In the genomic region with DNA sequence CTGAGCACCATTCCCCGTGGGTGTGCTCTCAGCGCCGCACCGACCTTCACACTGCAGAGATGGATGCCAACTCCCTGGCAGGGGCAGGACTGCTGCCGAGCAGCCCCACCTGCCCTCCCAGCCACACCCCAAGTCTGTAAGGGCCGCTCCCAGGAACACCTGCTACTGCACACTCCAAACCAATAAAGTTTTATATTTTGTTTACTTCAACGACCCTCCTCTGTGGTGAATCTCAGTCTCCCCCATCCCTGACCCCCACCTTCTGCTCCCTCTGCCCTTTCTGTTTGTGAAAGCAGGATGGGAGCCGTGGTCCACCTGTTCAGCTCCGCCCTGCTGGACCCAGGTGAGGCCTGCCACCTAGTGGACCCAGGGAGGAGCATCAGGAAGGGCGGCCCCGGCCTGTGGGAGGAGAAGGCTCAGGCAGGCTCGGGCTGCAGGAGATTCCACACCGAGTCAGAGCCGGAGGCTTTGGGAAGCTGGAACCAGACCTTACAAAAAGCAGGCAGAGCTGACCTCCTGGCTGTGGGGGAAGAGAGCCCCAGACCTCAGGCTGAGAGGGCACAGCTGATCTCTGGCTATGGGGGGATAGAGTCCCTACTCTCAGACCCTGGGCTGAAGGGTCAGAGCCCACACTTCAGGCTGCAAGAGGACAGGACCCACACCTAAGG, we compare ENCODE assay signal across 8 cellular contexts. TPM values are rescaled to one million over a fixed set of nuclear protein-coding genes. Genes with fewer than 3 reads are reported as not detected.
DNase-seq lines count a peak whose midpoint lies in the region; ATAC-seq, FAIRE-seq and TF ChIP-seq lines count a peak whose summit lies in the region.

No MANE protein-coding gene starts in this region.

- TF ChIP-seq EP300 in HepG2 (IDR thresholded peaks at IDR 0.05; ENCODE audit: low read depth in 2 of 2, low read length in 2 of 2) = no peak
- peak; percentile 45; the same call in 1 of the 2 replicates for TF ChIP-seq EP300 in HepG2 (CRISPR knock-in tag; IDR thresholded peaks at IDR 0.05; ENCODE audit: borderline replicate concordance)

- H3K36me3 ChIP-seq in HepG2 (replicated peaks in 1 of 2; ENCODE audit: control insufficient read depth in 1 of 2, insufficient read depth in 2 of 2, low read length in 2 of 2) = no peaks in the 10 kb centered on the region

- DNase-seq in Caki2 (ENCODE audit: low read depth) (peak; percentile 61), HFF-Myc (ENCODE audit: extremely low read depth, low read depth) (peak; percentile 15), NCI-H2196 treated with DMSO at 0.1 percent for 48 hours (lab: John Stamatoyannopoulos, UW; ENCODE audit: unreplicated experiment) (peak; percentile 78), cerebellar nuclear complex (lab: John Stamatoyannopoulos, UW) (peak; percentile 25 to 84), HepG2 (ENCODE audit: low spot score) (peak; percentile 76)
- peak; percentile 68 for DNase-seq in activated CD4-positive, CD25-positive, alpha-beta regulatory T cell treated with anti-CD3 and anti-CD28 coated beads, Interleukin-2, amount 50 U/mL, for 72 hours
- peak; percentile 60 to 63 for DNase-seq in stimulated activated CD4-positive, alpha-beta T cell treated with anti-CD3 and anti-CD28 coated beads, Interleukin-4, amount 100 ng/mL, for 4 hours

- no peak for TF ChIP-seq POLR2A in HepG2 (IDR thresholded peaks at IDR 0.05; ENCODE audit: insufficient read depth in 1 of 2, low read depth in 2 of 2, low read length in 2 of 2)

- TF ChIP-seq RAD21 in HepG2 (CRISPR knock-in tag; IDR thresholded peaks at IDR 0.05) = peak; percentile 86

- H3K4me3 ChIP-seq in HFF-Myc (replicated peaks; ENCODE audit: low read depth, low read length) = no peak overlapping the region
- peak overlapping the region; percentile 4 to 67 (median 39); a peak in 4 of 6 replicates for H3K4me3 ChIP-seq in HepG2 (replicated peaks in 1 of 3; ENCODE audit: insufficient read depth in 1 of 3, low read depth in 2 of 3, low read length in 3 of 3)

- no peaks in the 10 kb centered on the region for H3K27me3 ChIP-seq in HepG2 (ENCODE audit: control insufficient read depth in 1 of 2, insufficient read depth in 2 of 2, low read length in 2 of 2)

- TF ChIP-seq CTCF in HFF-Myc (IDR thresholded peaks at IDR 0.05; ENCODE audit: low read depth, low read length, missing control alignments) = peak; percentile 84
- TF ChIP-seq CTCF in HepG2 (CRISPR knock-in tag; IDR thresholded peaks at IDR 0.05) = peak; percentile 99

- H2AFZ ChIP-seq in HepG2 (ENCODE audit: low read length) = peak overlapping the region; percentile 80

- no peaks in the 10 kb centered on the region for H4K20me1 ChIP-seq in HepG2 (ENCODE audit: insufficient read depth, low read length)

- CTCF ChIA-PET in HepG2 (lab: Yijun Ruan, JAX; ENCODE audit: low intra/inter-chr PET ratio, low total read pairs) = interaction anchor here (1.5 kb wide), 1 partner anchor 146 kb away, joined by 9 read pairs; no protein-coding TSS in a partner anchor

- H3K27ac ChIP-seq in HepG2 (ENCODE audit: extremely low read length, insufficient read depth, low read length) = no peak overlapping the region

- peak overlapping the region; percentile 20; the same call in 1 of the 2 replicates for H3K9ac ChIP-seq in HepG2 (ENCODE audit: insufficient read depth, low read depth, low read length)

- WGBS in HepG2 (ENCODE audit: low lambda C conversion rate) = 13% methylated on average over 10 of the region's 14 CpGs

- peak; percentile 77 for ATAC-seq in HepG2
- ATAC-seq in GM19023 (IDR thresholded peaks at IDR 0.05; ENCODE audit: unreplicated experiment) = no peak

- H3K79me2 ChIP-seq in HepG2 (ENCODE audit: insufficient read depth, low read length) = no peaks in the 10 kb centered on the region

- POLR2A ChIA-PET in HepG2 (lab: Yijun Ruan, JAX) = interaction anchor here (1.0 to 1.3 kb wide), 2 partner anchors 138 to 145 kb away, joined by 5 to 6 read pairs; no protein-coding TSS in a partner anchor

- no peaks in the 10 kb centered on the region for H3K9me3 ChIP-seq in HepG2 (ENCODE audit: low read length)

- H3K4me1 ChIP-seq in HepG2 (ENCODE audit: insufficient read depth, low read length) = peaks cover 79% of the 10 kb centered on the region

- H3K4me2 ChIP-seq in HepG2 (ENCODE audit: low read depth, low read length) = peak overlapping the region; percentile 85

- in situ Hi-C loops in Caki2 (cut with HindIII; ENCODE audit: low pct_unique_long_range_greater_than_20kb, low sequenced_read_pairs) (no loop called here), HepG2 (cut with HindIII; ENCODE audit: extremely low pct_ligation_motif_present, low pct_unique_long_range_greater_than_20kb) (loop anchor here (5.0 kb wide), 1 partner anchor 144 kb away; no protein-coding TSS in a partner anchor)

- peak; percentile 81 for FAIRE-seq in HepG2 (lab: Jason Lieb, UNC)

- no TSS peak for BruUV-seq in HepG2 (replicated peaks; lab: Mats Ljungman, UMichigan)

- intact Hi-C loops in HepG2 (cut with micrococcal nuclease; ENCODE audit: unreplicated experiment) = loop anchor here (10.0 kb wide), 1 partner anchor 57 kb away; the partner anchor contains the start of gene PLEKHM2

RNA-seq across cellular contexts. Expression of gene TMEM82, which starts 1.0 kb away (rescaled TPM):
- total RNA-seq in Caki2 (2014; rRNA removed; shearing (Covaris generic); ENCODE audit: low replicate concordance) = not detected in 2 replicates
- total RNA-seq in HepG2 (2016; rRNA removed; fragmentation: Illumina TruSeq; extraction: Trizol) = 0.29 and 0.97 TPM in 2 replicates
- total RNA-seq in HepG2 (2016; cell fraction: cytosol; rRNA removed; fragmentation: Illumina TruSeq; extraction: Trizol; ENCODE audit: low read depth) = 0.71 and 0.79 TPM in 2 replicates
- 0.43 and 0.58 TPM in 2 replicates for total RNA-seq in HepG2 (2016; cell fraction: insoluble cytoplasmic fraction; rRNA removed; fragmentation: Illumina TruSeq; extraction: Trizol)
- total RNA-seq in HepG2 (2016; cell fraction: membrane; rRNA removed; fragmentation: Illumina TruSeq; extraction: Trizol) = 0.43 and 0.45 TPM in 2 replicates
- 0.41 and 0.75 TPM in 2 replicates for total RNA-seq in HepG2 (2016; cell fraction: nucleus; rRNA removed; fragmentation: Illumina TruSeq; extraction: Trizol)
- polyA plus RNA-seq in HepG2 (2011; rRNA removed) = 0.24 and 0.40 TPM in 2 replicates
- polyA plus RNA-seq in HepG2 (2011; cell fraction: cytosol; rRNA removed) = 0.28 and 0.51 TPM in 2 replicates
- polyA plus RNA-seq in HepG2 (2011; cell fraction: nucleus; rRNA removed) = 0.58 and 0.85 TPM in 2 replicates
- 0.32 and 0.44 TPM in 2 replicates for polyA plus RNA-seq in HepG2 (2012)
- polyA plus RNA-seq in HepG2 (2016; cell fraction: cytosol; fragmentation: Illumina TruSeq; extraction: Trizol; ENCODE audit: low read depth) = 0.60 and 0.79 TPM in 2 replicates
- 0.37 and 0.50 TPM in 2 replicates for polyA plus RNA-seq in HepG2 (2016; cell fraction: insoluble cytoplasmic fraction; fragmentation: Illumina TruSeq; extraction: Trizol; ENCODE audit: low read depth)
- 0.64 and 0.87 TPM in 2 replicates for polyA plus RNA-seq in HepG2 (2016; cell fraction: membrane; fragmentation: Illumina TruSeq; extraction: Trizol; ENCODE audit: low read depth)
- 1.1 and 1.5 TPM in 2 replicates for polyA plus RNA-seq in HepG2 (2016; cell fraction: nucleus; fragmentation: Illumina TruSeq; extraction: Trizol; ENCODE audit: insufficient read depth, low read depth)
- 0.92 TPM in 1 of 2 replicates, not detected in the other for polyA minus RNA-seq in HepG2 (2011; rRNA and poly(A)+ RNA removed; ENCODE audit: low replicate concordance)
- 0.44 and 0.59 TPM in 2 replicates for polyA minus RNA-seq in HepG2 (2011; cell fraction: cytosol; rRNA and poly(A)+ RNA removed)
- polyA minus RNA-seq in HepG2 (2011; cell fraction: nucleus; rRNA and poly(A)+ RNA removed) = 0.62 TPM in 1 of 2 replicates, not detected in the other

RNA-seq across cellular contexts. Expression of gene SLC25A34, which starts 5.3 kb away (rescaled TPM):
- total RNA-seq in Caki2 (2014; rRNA removed; shearing (Covaris generic); ENCODE audit: low replicate concordance) = 0.07 and 1.0 TPM in 2 replicates
- 0.13 TPM in 1 of 2 replicates, not detected in the other for total RNA-seq in HepG2 (2016; rRNA removed; fragmentation: Illumina TruSeq; extraction: Trizol)
- total RNA-seq in HepG2 (2016; cell fraction: cytosol; rRNA removed; fragmentation: Illumina TruSeq; extraction: Trizol; ENCODE audit: low read depth) = not detected in 2 replicates
- total RNA-seq in HepG2 (2016; cell fraction: insoluble cytoplasmic fraction; rRNA removed; fragmentation: Illumina TruSeq; extraction: Trizol) = 0.13 and 0.15 TPM in 2 replicates
- 0.09 TPM in 1 of 2 replicates, not detected in the other for total RNA-seq in HepG2 (2016; cell fraction: membrane; rRNA removed; fragmentation: Illumina TruSeq; extraction: Trizol)
- 0.41 TPM in 1 of 2 replicates, not detected in the other for total RNA-seq in HepG2 (2016; cell fraction: nucleus; rRNA removed; fragmentation: Illumina TruSeq; extraction: Trizol)
- polyA plus RNA-seq in HepG2 (2011; rRNA removed) = 0.18 TPM in 2 replicates
- 0.12 and 0.16 TPM in 2 replicates for polyA plus RNA-seq in HepG2 (2011; cell fraction: cytosol; rRNA removed)
- polyA plus RNA-seq in HepG2 (2011; cell fraction: nucleus; rRNA removed) = 0.33 and 0.35 TPM in 2 replicates
- 0.07 TPM in 1 of 2 replicates, not detected in the other for polyA plus RNA-seq in HepG2 (2012)
- not detected in 2 replicates for polyA plus RNA-seq in HepG2 (2016; cell fraction: cytosol; fragmentation: Illumina TruSeq; extraction: Trizol; ENCODE audit: low read depth)
- polyA plus RNA-seq in HepG2 (2016; cell fraction: insoluble cytoplasmic fraction; fragmentation: Illumina TruSeq; extraction: Trizol; ENCODE audit: low read depth) = 0.10 TPM in 1 of 2 replicates, not detected in the other
- polyA plus RNA-seq in HepG2 (2016; cell fraction: membrane; fragmentation: Illumina TruSeq; extraction: Trizol; ENCODE audit: low read depth) = 0.08 TPM in 1 of 2 replicates, not detected in the other
- polyA plus RNA-seq in HepG2 (2016; cell fraction: nucleus; fragmentation: Illumina TruSeq; extraction: Trizol; ENCODE audit: insufficient read depth, low read depth) = 0.15 and 0.21 TPM in 2 replicates
- 0.04 and 0.42 TPM in 2 replicates for polyA minus RNA-seq in HepG2 (2011; rRNA and poly(A)+ RNA removed; ENCODE audit: low replicate concordance)
- polyA minus RNA-seq in HepG2 (2011; cell fraction: cytosol; rRNA and poly(A)+ RNA removed) = not detected in 2 replicates
- 0.12 TPM in 1 of 2 replicates, not detected in the other for polyA minus RNA-seq in HepG2 (2011; cell fraction: nucleus; rRNA and poly(A)+ RNA removed)

RNA-seq across cellular contexts. Expression of gene FBLIM1, which starts 17.3 kb away (rescaled TPM):
- total RNA-seq in Caki2 (2014; rRNA removed; shearing (Covaris generic); ENCODE audit: low replicate concordance) = 7.0 and 9.3 TPM in 2 replicates
- 9.2 and 10.6 TPM in 2 replicates for total RNA-seq in HepG2 (2016; rRNA removed; fragmentation: Illumina TruSeq; extraction: Trizol)
- total RNA-seq in HepG2 (2016; cell fraction: cytosol; rRNA removed; fragmentation: Illumina TruSeq; extraction: Trizol; ENCODE audit: low read depth) = 2.3 and 2.6 TPM in 2 replicates
- 9.3 and 10.5 TPM in 2 replicates for total RNA-seq in HepG2 (2016; cell fraction: insoluble cytoplasmic fraction; rRNA removed; fragmentation: Illumina TruSeq; extraction: Trizol)
- total RNA-seq in HepG2 (2016; cell fraction: membrane; rRNA removed; fragmentation: Illumina TruSeq; extraction: Trizol) = 7.4 and 8.7 TPM in 2 replicates
- 4.4 and 5.9 TPM in 2 replicates for total RNA-seq in HepG2 (2016; cell fraction: nucleus; rRNA removed; fragmentation: Illumina TruSeq; extraction: Trizol)
- polyA plus RNA-seq in HepG2 (2011; rRNA removed) = 23.0 and 24.6 TPM in 2 replicates
- polyA plus RNA-seq in HepG2 (2011; cell fraction: cytosol; rRNA removed) = 15.7 and 22.9 TPM in 2 replicates
- 22.7 and 27.5 TPM in 2 replicates for polyA plus RNA-seq in HepG2 (2011; cell fraction: nucleus; rRNA removed)
- polyA plus RNA-seq in HepG2 (2012) = 2.8 and 7.8 TPM in 2 replicates
- 2.9 and 3.0 TPM in 2 replicates for polyA plus RNA-seq in HepG2 (2016; cell fraction: cytosol; fragmentation: Illumina TruSeq; extraction: Trizol; ENCODE audit: low read depth)
- 10.8 and 11.3 TPM in 2 replicates for polyA plus RNA-seq in HepG2 (2016; cell fraction: insoluble cytoplasmic fraction; fragmentation: Illumina TruSeq; extraction: Trizol; ENCODE audit: low read depth)
- 6.2 and 6.7 TPM in 2 replicates for polyA plus RNA-seq in HepG2 (2016; cell fraction: membrane; fragmentation: Illumina TruSeq; extraction: Trizol; ENCODE audit: low read depth)
- 17.7 and 20.4 TPM in 2 replicates for polyA plus RNA-seq in HepG2 (2016; cell fraction: nucleus; fragmentation: Illumina TruSeq; extraction: Trizol; ENCODE audit: insufficient read depth, low read depth)
- polyA minus RNA-seq in HepG2 (2011; rRNA and poly(A)+ RNA removed; ENCODE audit: low replicate concordance) = 2.2 and 24.8 TPM in 2 replicates
- 12.1 and 12.4 TPM in 2 replicates for polyA minus RNA-seq in HepG2 (2011; cell fraction: cytosol; rRNA and poly(A)+ RNA removed)
- polyA minus RNA-seq in HepG2 (2011; cell fraction: nucleus; rRNA and poly(A)+ RNA removed) = 8.8 and 10.0 TPM in 2 replicates

RNA-seq across cellular contexts. Expression of gene PLEKHM2, which starts 57.2 kb away (rescaled TPM):
- total RNA-seq in Caki2 (2014; rRNA removed; shearing (Covaris generic); ENCODE audit: low replicate concordance) = 39.8 and 53.5 TPM in 2 replicates
- total RNA-seq in HepG2 (2016; rRNA removed; fragmentation: Illumina TruSeq; extraction: Trizol) = 16.0 and 16.5 TPM in 2 replicates
- 8.1 TPM in 2 replicates for total RNA-seq in HepG2 (2016; cell fraction: cytosol; rRNA removed; fragmentation: Illumina TruSeq; extraction: Trizol; ENCODE audit: low read depth)
- 13.6 and 18.8 TPM in 2 replicates for total RNA-seq in HepG2 (2016; cell fraction: insoluble cytoplasmic fraction; rRNA removed; fragmentation: Illumina TruSeq; extraction: Trizol)
- 24.3 and 24.5 TPM in 2 replicates for total RNA-seq in HepG2 (2016; cell fraction: membrane; rRNA removed; fragmentation: Illumina TruSeq; extraction: Trizol)
- 11.3 and 15.4 TPM in 2 replicates for total RNA-seq in HepG2 (2016; cell fraction: nucleus; rRNA removed; fragmentation: Illumina TruSeq; extraction: Trizol)
- 27.3 and 34.0 TPM in 2 replicates for polyA plus RNA-seq in HepG2 (2011; rRNA removed)
- 18.9 and 29.3 TPM in 2 replicates for polyA plus RNA-seq in HepG2 (2011; cell fraction: cytosol; rRNA removed)
- 58.0 and 66.7 TPM in 2 replicates for polyA plus RNA-seq in HepG2 (2011; cell fraction: nucleus; rRNA removed)
- polyA plus RNA-seq in HepG2 (2012) = 15.7 and 19.3 TPM in 2 replicates
- 8.8 and 9.4 TPM in 2 replicates for polyA plus RNA-seq in HepG2 (2016; cell fraction: cytosol; fragmentation: Illumina TruSeq; extraction: Trizol; ENCODE audit: low read depth)
- polyA plus RNA-seq in HepG2 (2016; cell fraction: insoluble cytoplasmic fraction; fragmentation: Illumina TruSeq; extraction: Trizol; ENCODE audit: low read depth) = 16.1 and 23.7 TPM in 2 replicates
- polyA plus RNA-seq in HepG2 (2016; cell fraction: membrane; fragmentation: Illumina TruSeq; extraction: Trizol; ENCODE audit: low read depth) = 20.7 and 24.2 TPM in 2 replicates
- polyA plus RNA-seq in HepG2 (2016; cell fraction: nucleus; fragmentation: Illumina TruSeq; extraction: Trizol; ENCODE audit: insufficient read depth, low read depth) = 32.6 and 36.7 TPM in 2 replicates
- polyA minus RNA-seq in HepG2 (2011; rRNA and poly(A)+ RNA removed; ENCODE audit: low replicate concordance) = 51.5 and 64.7 TPM in 2 replicates
- 18.3 and 18.9 TPM in 2 replicates for polyA minus RNA-seq in HepG2 (2011; cell fraction: cytosol; rRNA and poly(A)+ RNA removed)
- polyA minus RNA-seq in HepG2 (2011; cell fraction: nucleus; rRNA and poly(A)+ RNA removed) = 8.8 and 9.9 TPM in 2 replicates

Comparison
In these comparisons a context has a peak if more than half of its experiments do, and no peak if none do; other contexts are left out.
1. DNase-seq: peak in every context shown above with its lines; median percentile 78 in NCI-H2196 treated with DMSO at 0.1 percent for 48 hours; 76 in HepG2; 68 in activated CD4-positive, CD25-positive, alpha-beta regulatory T cell treated with anti-CD3 and anti-CD28 coated beads, Interleukin-2, amount 50 U/mL, for 72 hours; 62 in stimulated activated CD4-positive, alpha-beta T cell treated with anti-CD3 and anti-CD28 coated beads, Interleukin-4, amount 100 ng/mL, for 4 hours; 61 in Caki2; 54 in cerebellar nuclear complex; 15 in HFF-Myc.